In the genomic region with DNA sequence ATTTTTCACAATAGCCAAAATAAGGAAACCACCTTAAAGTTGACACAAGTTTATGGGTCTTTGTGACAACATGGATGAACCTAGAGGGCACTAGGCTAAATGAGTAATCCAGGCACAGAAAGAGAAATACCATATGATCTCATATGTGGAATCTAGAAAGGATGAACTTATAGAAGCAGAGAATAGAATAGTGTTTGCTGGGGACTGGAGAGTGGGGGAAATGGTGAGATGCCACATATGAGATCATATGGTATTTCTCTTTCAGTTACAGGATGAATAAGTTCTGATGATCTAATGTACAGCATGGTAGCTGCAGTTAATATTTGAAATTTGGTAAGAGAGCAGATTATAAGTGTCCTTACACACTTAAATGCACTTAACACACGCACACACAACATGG, we compare ENCODE assay signal across 2 cellular contexts.
TF ChIP-seq lines count a peak whose summit lies in the region.

No MANE protein-coding gene starts in this region.

TF ChIP-seq in GM12878, 131 proteins besides CTCF, POLR2A, EP300 and RAD21:
- TF ChIP-seq, protein P1, sequence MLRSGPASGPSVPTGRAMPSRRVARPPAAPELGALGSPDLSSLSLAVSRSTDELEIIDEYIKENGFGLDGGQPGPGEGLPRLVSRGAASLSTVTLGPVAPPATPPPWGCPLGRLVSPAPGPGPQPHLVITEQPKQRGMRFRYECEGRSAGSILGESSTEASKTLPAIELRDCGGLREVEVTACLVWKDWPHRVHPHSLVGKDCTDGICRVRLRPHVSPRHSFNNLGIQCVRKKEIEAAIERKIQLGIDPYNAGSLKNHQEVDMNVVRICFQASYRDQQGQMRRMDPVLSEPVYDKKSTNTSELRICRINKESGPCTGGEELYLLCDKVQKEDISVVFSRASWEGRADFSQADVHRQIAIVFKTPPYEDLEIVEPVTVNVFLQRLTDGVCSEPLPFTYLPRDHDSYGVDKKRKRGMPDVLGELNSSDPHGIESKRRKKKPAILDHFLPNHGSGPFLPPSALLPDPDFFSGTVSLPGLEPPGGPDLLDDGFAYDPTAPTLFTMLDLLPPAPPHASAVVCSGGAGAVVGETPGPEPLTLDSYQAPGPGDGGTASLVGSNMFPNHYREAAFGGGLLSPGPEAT (IDR thresholded peaks at IDR 0.05; ENCODE audit: low read depth) = no peak
- TF ChIP-seq SREBF2 (IDR thresholded peaks at IDR 0.05; ENCODE audit: low read length) (no peak), NR2C1 (IDR thresholded peaks at IDR 0.05) (no peak), ESRRA (IDR thresholded peaks at IDR 0.05; ENCODE audit: low read length) (no peak), NR2C2 (IDR thresholded peaks at IDR 0.05; ENCODE audit: borderline replicate concordance, control insufficient read depth, insufficient read length, low read depth) (no peak), RUNX3 (IDR thresholded peaks at IDR 0.05; ENCODE audit: low read length) (peak; percentile 25; the same call in 1 of the 2 replicates), MTA2 (IDR thresholded peaks at IDR 0.05; ENCODE audit: low read depth) (no peak), ZZZ3 (IDR thresholded peaks at IDR 0.05; ENCODE audit: control insufficient read depth, insufficient read length, low read depth) (no peak), SIN3A (IDR thresholded peaks at IDR 0.05; ENCODE audit: low read depth, low read length) (no peak), CREM (IDR thresholded peaks at IDR 0.05; ENCODE audit: low read depth) (no peak), MXI1 (IDR thresholded peaks at IDR 0.05; ENCODE audit: low read depth, low read length) (no peak), MEF2B (IDR thresholded peaks at IDR 0.05; ENCODE audit: partially characterized antibody, poor library complexity, severe bottlenecking) (no peak), JUNB (IDR thresholded peaks at IDR 0.05) (peak; percentile 72), POU2F2 (IDR thresholded peaks at IDR 0.05; ENCODE audit: borderline replicate concordance, low read depth, low read length) (no peak), TBL1XR1 (IDR thresholded peaks at IDR 0.05; ENCODE audit: low read depth, low read length) (no peak), CHD4 (IDR thresholded peaks at IDR 0.05) (no peak), PAX5 (IDR thresholded peaks at IDR 0.05; ENCODE audit: borderline replicate concordance, low read depth, low read length) (no peak), ETV6 (conservative IDR thresholded peaks at IDR 0.05 in 1 of 2, IDR thresholded peaks at IDR 0.05 in 1 of 2; ENCODE audit: borderline replicate concordance in 1 of 2, low read depth in 1 of 2) (0 out of 4 replicates have a peak, but pooled peaks of 1 of the 2 experiments have one; percentile 15), NFIC (IDR thresholded peaks at IDR 0.05; ENCODE audit: low read depth, low read length) (peak; percentile 20; the same call in 1 of the 2 replicates)
- TF ChIP-seq, protein P2, sequence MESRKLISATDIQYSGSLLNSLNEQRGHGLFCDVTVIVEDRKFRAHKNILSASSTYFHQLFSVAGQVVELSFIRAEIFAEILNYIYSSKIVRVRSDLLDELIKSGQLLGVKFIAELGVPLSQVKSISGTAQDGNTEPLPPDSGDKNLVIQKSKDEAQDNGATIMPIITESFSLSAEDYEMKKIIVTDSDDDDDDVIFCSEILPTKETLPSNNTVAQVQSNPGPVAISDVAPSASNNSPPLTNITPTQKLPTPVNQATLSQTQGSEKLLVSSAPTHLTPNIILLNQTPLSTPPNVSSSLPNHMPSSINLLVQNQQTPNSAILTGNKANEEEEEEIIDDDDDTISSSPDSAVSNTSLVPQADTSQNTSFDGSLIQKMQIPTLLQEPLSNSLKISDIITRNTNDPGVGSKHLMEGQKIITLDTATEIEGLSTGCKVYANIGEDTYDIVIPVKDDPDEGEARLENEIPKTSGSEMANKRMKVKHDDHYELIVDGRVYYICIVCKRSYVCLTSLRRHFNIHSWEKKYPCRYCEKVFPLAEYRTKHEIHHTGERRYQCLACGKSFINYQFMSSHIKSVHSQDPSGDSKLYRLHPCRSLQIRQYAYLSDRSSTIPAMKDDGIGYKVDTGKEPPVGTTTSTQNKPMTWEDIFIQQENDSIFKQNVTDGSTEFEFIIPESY (IDR thresholded peaks at IDR 0.05) = no peak
TF ChIP-seq in GM12878: peak in this region for 4.

TF ChIP-seq in HEK293T, 16 proteins besides CTCF, POLR2A, EP300 and RAD21:
- TF ChIP-seq ARNT (IDR thresholded peaks at IDR 0.05) = no peak
- no peak for TF ChIP-seq FOXM1 (IDR thresholded peaks at IDR 0.05; ENCODE audit: borderline replicate concordance)
- TF ChIP-seq LEF1 (IDR thresholded peaks at IDR 0.05; ENCODE audit: borderline replicate concordance) = no peak
- TF ChIP-seq BHLHE40 (IDR thresholded peaks at IDR 0.05; ENCODE audit: borderline replicate concordance) = no peak
- TF ChIP-seq ELF4 (IDR thresholded peaks at IDR 0.05) = no peak
- no peak for TF ChIP-seq L3MBTL2 (conservative IDR thresholded peaks at IDR 0.05)
- TF ChIP-seq SP1 (IDR thresholded peaks at IDR 0.05) = no peak
- TF ChIP-seq, protein P3, sequence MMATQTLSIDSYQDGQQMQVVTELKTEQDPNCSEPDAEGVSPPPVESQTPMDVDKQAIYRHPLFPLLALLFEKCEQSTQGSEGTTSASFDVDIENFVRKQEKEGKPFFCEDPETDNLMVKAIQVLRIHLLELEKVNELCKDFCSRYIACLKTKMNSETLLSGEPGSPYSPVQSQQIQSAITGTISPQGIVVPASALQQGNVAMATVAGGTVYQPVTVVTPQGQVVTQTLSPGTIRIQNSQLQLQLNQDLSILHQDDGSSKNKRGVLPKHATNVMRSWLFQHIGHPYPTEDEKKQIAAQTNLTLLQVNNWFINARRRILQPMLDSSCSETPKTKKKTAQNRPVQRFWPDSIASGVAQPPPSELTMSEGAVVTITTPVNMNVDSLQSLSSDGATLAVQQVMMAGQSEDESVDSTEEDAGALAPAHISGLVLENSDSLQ (IDR thresholded peaks at IDR 0.05) = no peak
- TF ChIP-seq FOXK2 (IDR thresholded peaks at IDR 0.05) = no peak
- TF ChIP-seq HDGF (IDR thresholded peaks at IDR 0.05; ENCODE audit: borderline replicate concordance) = no peak
- TF ChIP-seq ZNF384 (IDR thresholded peaks at IDR 0.05) = no peak
TF ChIP-seq in HEK293T: peak in this region for 0.
